In the genomic region with DNA sequence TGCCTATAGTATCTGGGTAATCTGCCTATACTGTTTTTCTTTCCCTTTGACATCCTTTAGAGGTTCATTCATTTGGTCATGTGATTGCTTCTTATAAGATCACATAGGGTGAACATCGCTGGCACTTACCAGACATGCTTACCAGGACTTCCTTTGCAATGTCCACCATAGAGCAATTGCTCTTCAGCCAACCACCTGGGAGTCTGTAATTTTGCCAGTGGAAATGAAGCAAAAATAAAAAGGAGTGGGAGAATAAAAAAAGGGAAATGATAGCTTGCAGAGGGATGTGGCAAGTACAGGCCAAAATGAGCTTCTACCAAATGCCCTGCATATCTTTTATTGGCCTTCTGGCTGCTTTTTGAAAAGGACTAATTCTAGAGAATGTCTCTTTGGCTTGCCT, we compare ENCODE assay signal across 28 cellular contexts.
"Had no signal": no experiment of that assay in that cellular context is flagged by ENCODE, and none has a peak within 500 bp of the region (broad histone marks: within the 10 kb centered on the region; RNA-seq: fewer than 3 reads in every experiment).

No MANE protein-coding gene starts in this region.

- H3K4me1 ChIP-seq: esophagus muscularis mucosa, foreskin keratinocyte, prostate gland, right atrium auricular region, stomach, thyroid gland, vagina had no signal

- H3K79me2 ChIP-seq: hepatocyte had no signal

- ATAC-seq: foreskin keratinocyte; gastroesophageal sphincter; heart left ventricle; mucosa of descending colon; natural killer cell treated with Interleukin-12 subunit alpha and Interleukin-12 subunit beta and Interleukin-15 and Interleukin-18, amount 100 ng/mL, for 72 hours; sciatic nerve had no signal

- H3K36me3 ChIP-seq: esophagus muscularis mucosa, gastroesophageal sphincter, heart left ventricle, prostate gland, right atrium auricular region, stomach, thyroid gland, vagina had no signal

- H3K4me3 ChIP-seq: esophagus muscularis mucosa, gastroesophageal sphincter, heart left ventricle, hepatocyte, lung, mucosa of descending colon, prostate gland, right atrium auricular region, smooth muscle cell, stomach, thyroid gland, vagina had no signal

- H3K27me3 Mint-ChIP-seq: dendritic cell treated with granulocyte-macrophage colony-stimulating factor and Interleukin-4, amounts not matched to agents 40 ng/mL and 50 ng/mL, for 4 days; memory B cell; naive B cell; natural killer cell treated with Interleukin-12 subunit alpha and Interleukin-12 subunit beta and Interleukin-15 and Interleukin-18, amount 100 ng/mL, for 72 hours had no signal

- H3K4me1 Mint-ChIP-seq: memory B cell, mesothelial cell of epicardium, naive B cell had no signal

- H3K9me3 ChIP-seq: esophagus muscularis mucosa, gastroesophageal sphincter, heart left ventricle, mucosa of descending colon, prostate gland, right atrium auricular region, stomach, thyroid gland, vagina had no signal

- H3K9me3 Mint-ChIP-seq: dendritic cell treated with granulocyte-macrophage colony-stimulating factor and Interleukin-4, amounts not matched to agents 40 ng/mL and 50 ng/mL, for 4 days; memory B cell; mesothelial cell of epicardium; neural crest cell had no signal

- H3K27ac ChIP-seq: esophagus muscularis mucosa, foreskin keratinocyte, gastroesophageal sphincter, heart left ventricle, hepatocyte, prostate gland, right atrium auricular region, stomach, thyroid gland, vagina had no signal

- H3K27me3 ChIP-seq: esophagus muscularis mucosa, foreskin keratinocyte, gastroesophageal sphincter, heart left ventricle, hepatocyte, right atrium auricular region, stomach, thyroid gland, vagina had no signal

- H3K4me2 ChIP-seq: hepatocyte, smooth muscle cell had no signal

- DNase-seq: effector CD8-positive, alpha-beta T cell; foreskin keratinocyte; heart left ventricle; kidney; mucosa of descending colon; naive B cell; stimulated activated CD4-positive, alpha-beta T cell treated with anti-CD3 and anti-CD28 coated beads, Interleukin-12 subunit alpha, Interleukin-12 subunit beta, amount 100 ng/mL, for 4 hours; stimulated activated CD4-positive, alpha-beta T cell treated with anti-CD3 and anti-CD28 coated beads, Interleukin-1b, Interleukin-23, amount 100 ng/mL, for 48 hours; stimulated activated CD4-positive, alpha-beta T cell treated with anti-CD3 and anti-CD28 coated beads, Interleukin-4, amount 100 ng/mL, for 1 hour; stimulated activated CD8-positive, alpha-beta memory T cell treated with anti-CD3 and anti-CD28 coated beads, Interleukin-4, amount 100 ng/mL, for 48 hours; stimulated activated naive CD4-positive, alpha-beta T cell treated with Interleukin-2 at 50 U/mL for 16 hours; stomach; thyroid gland; trophoblast cell had no signal

- H3K36me3 Mint-ChIP-seq: memory B cell; mesothelial cell of epicardium; naive B cell; natural killer cell treated with Interleukin-12 subunit alpha and Interleukin-12 subunit beta and Interleukin-15 and Interleukin-18, amount 100 ng/mL, for 72 hours had no signal

- H3K4me3 Mint-ChIP-seq: dendritic cell treated with granulocyte-macrophage colony-stimulating factor and Interleukin-4, amounts not matched to agents 40 ng/mL and 50 ng/mL, for 4 days; memory B cell; mesothelial cell of epicardium; naive B cell; natural killer cell treated with Interleukin-12 subunit alpha and Interleukin-12 subunit beta and Interleukin-15 and Interleukin-18, amount 100 ng/mL, for 72 hours; neural crest cell had no signal

- H3K27ac Mint-ChIP-seq: dendritic cell treated with granulocyte-macrophage colony-stimulating factor and Interleukin-4, amounts not matched to agents 40 ng/mL and 50 ng/mL, for 4 days; memory B cell; mesothelial cell of epicardium; naive B cell; natural killer cell treated with Interleukin-12 subunit alpha and Interleukin-12 subunit beta and Interleukin-15 and Interleukin-18, amount 100 ng/mL, for 72 hours had no signal

- H2AFZ ChIP-seq: hepatocyte had no signal
